In genomic region chrX:19593684-19594083, GRCh38 we compare ENCODE assay signal across 8 cellular contexts.
A peak's percentile ranks its signal among the peaks of the same experiment; 100 is the strongest.
DNase-seq lines count a peak whose midpoint lies in the region; ATAC-seq and TF ChIP-seq lines count a peak whose summit lies in the region.

No MANE protein-coding gene starts in this region.

- no peaks in the 10 kb centered on the region for H3K27me3 Mint-ChIP-seq in WTC11 (ENCODE audit: low read depth)

- H2AFZ ChIP-seq in fibroblast of lung (ENCODE audit: low read length), result no peak overlapping the region

- DNase-seq in NCI-H2171 treated with DMSO at 0.1 percent for 48 hours (lab: John Stamatoyannopoulos, UW), result peak; percentile 9
- DNase-seq in NCI-H2171 (lab: John Stamatoyannopoulos, UW), result no peak
- DNase-seq in HT-29 (ENCODE audit: low spot score), result peak; percentile 65
- DNase-seq in SW480 (ENCODE audit: low spot score), result peak; percentile 42
- DNase-seq in fibroblast of lung (ENCODE audit: low read depth in 2 of 2), result peak; percentile 42 to 71
- DNase-seq in putamen (ENCODE audit: low spot score), result peak; percentile 43
- no peak for DNase-seq in WTC11 (ENCODE audit: low spot score)

- no peaks in the 10 kb centered on the region for H3K79me2 ChIP-seq in fibroblast of lung (ENCODE audit: control insufficient read depth, insufficient read depth, low read length)

- no peak overlapping the region for H3K4me2 ChIP-seq in fibroblast of lung (ENCODE audit: extremely low read depth, insufficient read depth, low read length)

- ATAC-seq in WTC11, result no peak
- no peak for ATAC-seq in GM21360 (IDR thresholded peaks at IDR 0.05; ENCODE audit: unreplicated experiment)

- H3K27ac Mint-ChIP-seq in WTC11, result no peak overlapping the region

- H3K9me3 Mint-ChIP-seq in WTC11, result peaks cover 7% of the 10 kb centered on the region

- H3K4me3 Mint-ChIP-seq in WTC11, result no peak overlapping the region

- H3K4me1 Mint-ChIP-seq in WTC11, result peaks cover 37% of the 10 kb centered on the region

- no peaks in the 10 kb centered on the region for H3K4me1 ChIP-seq in fibroblast of lung (ENCODE audit: control insufficient read depth, extremely low read depth, insufficient read depth, low read length)

- peaks cover 4% of the 10 kb centered on the region; the same call in 1 of the 2 replicates for H3K36me3 Mint-ChIP-seq in WTC11

- H3K4me3 ChIP-seq in fibroblast of lung (replicated peaks in 1 of 4; ENCODE audit: control extremely low read depth in 1 of 4, insufficient read depth in 1 of 4, low read depth in 3 of 4, low read length in 4 of 4), result no peak overlapping the region

- no peaks in the 10 kb centered on the region for H4K20me1 ChIP-seq in fibroblast of lung (ENCODE audit: control insufficient read depth, extremely low read depth, insufficient read depth, low read length)

- no peaks in the 10 kb centered on the region for H3K27me3 ChIP-seq in fibroblast of lung (ENCODE audit: control insufficient read depth, insufficient read depth, low read length)

- TF ChIP-seq CTCF in fibroblast of lung (conservative IDR thresholded peaks at IDR 0.05 in 1 of 2, IDR thresholded peaks at IDR 0.05 in 1 of 2; ENCODE audit: low read depth in 1 of 2, low read length in 2 of 2) (peak; percentile 50 to 56), WTC11 (IDR thresholded peaks at IDR 0.05) (no peak)

- H3K36me3 ChIP-seq in fibroblast of lung (ENCODE audit: control insufficient read depth, insufficient read depth, low read length), result no peaks in the 10 kb centered on the region

- no peak overlapping the region for H3K9ac ChIP-seq in fibroblast of lung (ENCODE audit: insufficient read depth, low read length)

- POLR2A ChIA-PET in WTC11 (lab: Charles Lee), result no interaction called here

- CTCF ChIA-PET in WTC11 (lab: Charles Lee), result no interaction called here

- H3K9me3 ChIP-seq in fibroblast of lung (ENCODE audit: control insufficient read depth, insufficient read depth, low read depth, low read length), result no peaks in the 10 kb centered on the region

- H3K27ac ChIP-seq in fibroblast of lung (ENCODE audit: insufficient read depth, low read length), result no peak overlapping the region

TF ChIP-seq in WTC11, 78 proteins besides CTCF, POLR2A, EP300 and RAD21:
- no peak for TF ChIP-seq MLX (CRISPR knock-in tag; IDR thresholded peaks at IDR 0.05)
- TF ChIP-seq, protein P1, sequence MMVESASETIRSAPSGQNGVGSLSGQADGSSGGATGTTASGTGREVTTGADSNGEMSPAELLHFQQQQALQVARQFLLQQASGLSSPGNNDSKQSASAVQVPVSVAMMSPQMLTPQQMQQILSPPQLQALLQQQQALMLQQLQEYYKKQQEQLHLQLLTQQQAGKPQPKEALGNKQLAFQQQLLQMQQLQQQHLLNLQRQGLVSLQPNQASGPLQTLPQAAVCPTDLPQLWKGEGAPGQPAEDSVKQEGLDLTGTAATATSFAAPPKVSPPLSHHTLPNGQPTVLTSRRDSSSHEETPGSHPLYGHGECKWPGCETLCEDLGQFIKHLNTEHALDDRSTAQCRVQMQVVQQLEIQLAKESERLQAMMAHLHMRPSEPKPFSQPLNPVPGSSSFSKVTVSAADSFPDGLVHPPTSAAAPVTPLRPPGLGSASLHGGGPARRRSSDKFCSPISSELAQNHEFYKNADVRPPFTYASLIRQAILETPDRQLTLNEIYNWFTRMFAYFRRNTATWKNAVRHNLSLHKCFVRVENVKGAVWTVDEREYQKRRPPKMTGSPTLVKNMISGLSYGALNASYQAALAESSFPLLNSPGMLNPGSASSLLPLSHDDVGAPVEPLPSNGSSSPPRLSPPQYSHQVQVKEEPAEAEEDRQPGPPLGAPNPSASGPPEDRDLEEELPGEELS (CRISPR knock-in tag; IDR thresholded peaks at IDR 0.05), result no peak
- TF ChIP-seq ZMAT4 (CRISPR knock-in tag; IDR thresholded peaks at IDR 0.05), result no peak
- TF ChIP-seq HMGXB4 (CRISPR knock-in tag; IDR thresholded peaks at IDR 0.05), result no peak
- no peak for TF ChIP-seq ZNF263 (CRISPR knock-in tag; IDR thresholded peaks at IDR 0.05; ENCODE audit: low read depth)
- TF ChIP-seq ETV6 (CRISPR knock-in tag; IDR thresholded peaks at IDR 0.05), result no peak
- no peak for TF ChIP-seq FOXK1 (CRISPR knock-in tag; IDR thresholded peaks at IDR 0.05)
- TF ChIP-seq CREB1 (CRISPR knock-in tag; IDR thresholded peaks at IDR 0.05), result no peak
- TF ChIP-seq NR3C1 (CRISPR knock-in tag; conservative IDR thresholded peaks at IDR 0.05; ENCODE audit: low read depth), result no peak
- TF ChIP-seq JUN (CRISPR knock-in tag; IDR thresholded peaks at IDR 0.05), result no peak
- no peak for TF ChIP-seq HMGA2 (CRISPR knock-in tag; IDR thresholded peaks at IDR 0.05)

Comparison
In these comparisons a context has a peak if more than half of its experiments do, and no peak if none do; other contexts are left out.
1. DNase-seq: peak in NCI-H2171 treated with DMSO at 0.1 percent for 48 hours (single experiment), HT-29 (single experiment), SW480 (single experiment), fibroblast of lung (2 of 2) and putamen (single experiment); none in NCI-H2171 (single experiment) and WTC11 (single experiment).